Comparison of ENCODE assay signal across 10 cellular contexts in genomic region chr10:84097787-84098353, GRCh38. TPM values are rescaled to one million over a fixed set of nuclear protein-coding genes. Genes with fewer than 3 reads are reported as not detected.
DNase-seq lines count a peak whose midpoint lies in the region; ATAC-seq, FAIRE-seq and TF ChIP-seq lines count a peak whose summit lies in the region.
"Had no signal": no experiment of that assay in that cellular context is flagged by ENCODE, and none has a peak within 500 bp of the region (broad histone marks: within the 10 kb centered on the region; RNA-seq: fewer than 3 reads in every experiment).

No MANE protein-coding gene starts in this region.

- no peaks in the 10 kb centered on the region for H3K9me3 Mint-ChIP-seq in activated naive CD4-positive, alpha-beta T cell treated with anti-CD3 and anti-CD28 coated beads, Interleukin-2, amount 10 ng/mL, durations not matched to agents 7 days and 5 days
- no peaks in the 10 kb centered on the region for H3K9me3 Mint-ChIP-seq in activated T-helper 1 cell treated with anti-CD3 and anti-CD28 coated beads, Interleukin-12 subunit alpha, Interleukin-12 subunit beta, Interleukin-2, Interleukin-4 antibody, amounts not matched to agents 30 ng/mL and 10 ng/mL and 1 ng/mL, durations not matched to agents 14 hours and 24 hours and 36 hours

- H3K4me3 ChIP-seq in AG04450 (ENCODE audit: low read depth, low read length) (no peak overlapping the region), Panc1 (ENCODE audit: low read depth in 2 of 2, low read length in 2 of 2) (no peak overlapping the region), left lung (no peak overlapping the region)

- no peaks in the 10 kb centered on the region for H3K4me1 ChIP-seq in Panc1 (ENCODE audit: control insufficient read depth, insufficient read depth, low read length)
- no peaks in the 10 kb centered on the region for H3K4me1 ChIP-seq in left lung

- no peaks in the 10 kb centered on the region for H3K36me3 ChIP-seq in Panc1 (ENCODE audit: control insufficient read depth, insufficient read depth, low read length)
- H3K36me3 ChIP-seq in left lung, result no peaks in the 10 kb centered on the region

- intact Hi-C loops in Panc1 (cut with micrococcal nuclease; ENCODE audit: unreplicated experiment), result no loop called here
- intact Hi-C loops in left lung (cut with DNase I), result no loop called here
- intact Hi-C loops in activated T-helper 1 cell treated with anti-CD3 and anti-CD28 coated beads, Interleukin-12 subunit alpha, Interleukin-12 subunit beta, Interleukin-2, Interleukin-4 antibody, amounts not matched to agents 30 ng/mL and 10 ng/mL and 1 ng/mL, durations not matched to agents 14 hours and 24 hours and 36 hours (cut with micrococcal nuclease), result no loop called here

- H3K36me3 Mint-ChIP-seq in activated naive CD4-positive, alpha-beta T cell treated with anti-CD3 and anti-CD28 coated beads, Interleukin-2, amount 10 ng/mL, durations not matched to agents 7 days and 5 days, result no peaks in the 10 kb centered on the region
- H3K36me3 Mint-ChIP-seq in activated T-helper 1 cell treated with anti-CD3 and anti-CD28 coated beads, Interleukin-12 subunit alpha, Interleukin-12 subunit beta, Interleukin-2, Interleukin-4 antibody, amounts not matched to agents 30 ng/mL and 10 ng/mL and 1 ng/mL, durations not matched to agents 14 hours and 24 hours and 36 hours (ENCODE audit: low read depth), result no peaks in the 10 kb centered on the region

- peak; percentile 58 for TF ChIP-seq CTCF in AG04450 (IDR thresholded peaks at IDR 0.05; ENCODE audit: low read depth, low read length)
- TF ChIP-seq CTCF in GM13977 (IDR thresholded peaks at IDR 0.05; ENCODE audit: extremely low read depth, insufficient read depth, missing control alignments), result peak; percentile 61
- TF ChIP-seq CTCF in Panc1 (IDR thresholded peaks at IDR 0.05), result peak; percentile 78; the same call in 1 of the 2 replicates
- TF ChIP-seq CTCF in left lung (IDR thresholded peaks at IDR 0.05), result peak in 1 of 2 donors; percentile 21

- peaks cover under 1% of the 10 kb centered on the region for H3K27me3 ChIP-seq in AG04450 (ENCODE audit: control insufficient read depth, insufficient read depth, low read length)
- no peaks in the 10 kb centered on the region; the same call in 1 of the 2 replicates for H3K27me3 ChIP-seq in Panc1 (ENCODE audit: control insufficient read depth, insufficient read depth, low read length)
- no peaks in the 10 kb centered on the region for H3K27me3 ChIP-seq in left lung

- no peak overlapping the region for H3K27ac Mint-ChIP-seq in activated naive CD4-positive, alpha-beta T cell treated with anti-CD3 and anti-CD28 coated beads, Interleukin-2, amount 10 ng/mL, durations not matched to agents 7 days and 5 days
- no peak overlapping the region for H3K27ac Mint-ChIP-seq in activated T-helper 1 cell treated with anti-CD3 and anti-CD28 coated beads, Interleukin-12 subunit alpha, Interleukin-12 subunit beta, Interleukin-2, Interleukin-4 antibody, amounts not matched to agents 30 ng/mL and 10 ng/mL and 1 ng/mL, durations not matched to agents 14 hours and 24 hours and 36 hours

- H3K9me3 ChIP-seq in AG04450 (ENCODE audit: control insufficient read depth, insufficient read depth, low read length) (no peaks in the 10 kb centered on the region), Panc1 (ENCODE audit: control insufficient read depth, insufficient read depth, low read depth, low read length) (no peaks in the 10 kb centered on the region), left lung (no peaks in the 10 kb centered on the region)

- no peak overlapping the region for H3K4me3 Mint-ChIP-seq in activated naive CD4-positive, alpha-beta T cell treated with anti-CD3 and anti-CD28 coated beads, Interleukin-2, amount 10 ng/mL, durations not matched to agents 7 days and 5 days
- H3K4me3 Mint-ChIP-seq in activated T-helper 1 cell treated with anti-CD3 and anti-CD28 coated beads, Interleukin-12 subunit alpha, Interleukin-12 subunit beta, Interleukin-2, Interleukin-4 antibody, amounts not matched to agents 30 ng/mL and 10 ng/mL and 1 ng/mL, durations not matched to agents 14 hours and 24 hours and 36 hours, result no peak overlapping the region

- H3K27me3 Mint-ChIP-seq in activated naive CD4-positive, alpha-beta T cell treated with anti-CD3 and anti-CD28 coated beads, Interleukin-2, amount 10 ng/mL, durations not matched to agents 7 days and 5 days, result peaks cover 11% of the 10 kb centered on the region
- peaks cover 10% of the 10 kb centered on the region for H3K27me3 Mint-ChIP-seq in activated T-helper 1 cell treated with anti-CD3 and anti-CD28 coated beads, Interleukin-12 subunit alpha, Interleukin-12 subunit beta, Interleukin-2, Interleukin-4 antibody, amounts not matched to agents 30 ng/mL and 10 ng/mL and 1 ng/mL, durations not matched to agents 14 hours and 24 hours and 36 hours (ENCODE audit: insufficient read depth)

- BruUV-seq in Panc1 (replicated peaks; lab: Mats Ljungman, UMichigan), result no TSS peak

- DNase-seq in AG04450 (ENCODE audit: low read depth, low spot score), result no peak
- no peak for DNase-seq in GM13977 (ENCODE audit: low spot score)
- DNase-seq in Panc1 (ENCODE audit: low read depth, low spot score), result no peak
- peak in 1 of 2 donors; percentile 4 for DNase-seq in frontal cortex (ENCODE audit: low spot score in 2 of 2)
- DNase-seq in cerebellar nuclear complex (lab: John Stamatoyannopoulos, UW), result no peak
- no peak for DNase-seq in activated naive CD4-positive, alpha-beta T cell treated with anti-CD3 and anti-CD28 coated beads, Interleukin-2, amount 10 ng/mL, durations not matched to agents 7 days and 5 days
- no peak for DNase-seq in left lung
- no peak for DNase-seq in activated T-helper 1 cell treated with anti-CD3 and anti-CD28 coated beads, Interleukin-12 subunit alpha, Interleukin-12 subunit beta, Interleukin-2, Interleukin-4 antibody, amounts not matched to agents 30 ng/mL and 10 ng/mL and 1 ng/mL, durations not matched to agents 14 hours and 24 hours and 36 hours (ENCODE audit: low spot score)
- DNase-seq: anterior cingulate cortex, NCI-H524 treated with DMSO at 0.1 percent for 48 hours had no signal

- POLR2A ChIA-PET in AG04450 (lab: Yijun Ruan, JAX), result no interaction called here
- POLR2A ChIA-PET in Panc1 (lab: Charles Lee), result no interaction called here

- ATAC-seq in Panc1 (no peak), left lung (no peak)

- FAIRE-seq in frontal cortex (lab: Jason Lieb, UNC), result peak; percentile 68

- H3K27ac ChIP-seq in AG04450 (ENCODE audit: low read depth, low read length), result no peak overlapping the region
- H3K27ac ChIP-seq in Panc1 (ENCODE audit: low read length), result no peak overlapping the region
- no peak overlapping the region for H3K27ac ChIP-seq in left lung

- in situ Hi-C loops in GM13977 (cut with MboI; ENCODE audit: low pct_unique_long_range_greater_than_20kb, low sequenced_read_pairs, unreplicated experiment) (no loop called here), Panc1 (cut with HindIII; ENCODE audit: low pct_unique_long_range_greater_than_20kb, low sequenced_read_pairs) (no loop called here)

- no peaks in the 10 kb centered on the region for H3K4me1 Mint-ChIP-seq in activated naive CD4-positive, alpha-beta T cell treated with anti-CD3 and anti-CD28 coated beads, Interleukin-2, amount 10 ng/mL, durations not matched to agents 7 days and 5 days
- H3K4me1 Mint-ChIP-seq in activated T-helper 1 cell treated with anti-CD3 and anti-CD28 coated beads, Interleukin-12 subunit alpha, Interleukin-12 subunit beta, Interleukin-2, Interleukin-4 antibody, amounts not matched to agents 30 ng/mL and 10 ng/mL and 1 ng/mL, durations not matched to agents 14 hours and 24 hours and 36 hours (ENCODE audit: low read depth), result no peaks in the 10 kb centered on the region

- CTCF ChIA-PET in AG04450 (lab: Charles Lee) (interaction anchor here (0.6 to 2.2 kb wide), 14 partner anchors 9 to 1957 kb away, joined by 3 to 13 read pairs (median 4); no protein-coding TSS in a partner anchor), Panc1 (lab: Charles Lee) (interaction anchor here (0.6 kb wide), 1 partner anchor 7 kb away, joined by 15 read pairs; no protein-coding TSS in a partner anchor)
- CTCF ChIA-PET in activated naive CD4-positive, alpha-beta T cell treated with anti-CD3 and anti-CD28 coated beads, Interleukin-2, amount 10 ng/mL, durations not matched to agents 7 days and 5 days (lab: Charles Lee), result no interaction called here

RNA-seq across cellular contexts. Expression of gene GHITM, which starts 41.4 kb away (rescaled TPM):
- 189 and 227 TPM in 2 replicates for polyA plus RNA-seq in AG04450 (2011; rRNA removed)
- polyA minus RNA-seq in AG04450 (2011; rRNA and poly(A)+ RNA removed), result 87.5 and 98.1 TPM in 2 replicates
- total RNA-seq in Panc1 (2021; ENCODE audit: unreplicated experiment) (188 TPM), frontal cortex (165 TPM), left lung (100 to 1,000 TPM; 130 to 151 TPM)
- 159 TPM for polyA plus RNA-seq in Panc1 (2012; ENCODE audit: insufficient read length)
- total RNA-seq in activated T-helper 1 cell treated with anti-CD3 and anti-CD28 coated beads, Interleukin-12 subunit alpha, Interleukin-12 subunit beta, Interleukin-2, Interleukin-4 antibody, amounts not matched to agents 30 ng/mL and 10 ng/mL and 1 ng/mL, durations not matched to agents 14 hours and 24 hours and 36 hours, result 140 and 142 TPM in 2 replicates
